ENCODE assay signal across 8 cellular contexts in genomic region chr3:66038726-66039589, GRCh38. TPM values are rescaled to one million over a fixed set of nuclear protein-coding genes. Genes with fewer than 3 reads are reported as not detected.
DNase-seq lines count a peak whose midpoint lies in the region; ATAC-seq, FAIRE-seq and TF ChIP-seq lines count a peak whose summit lies in the region.

Gene MAGI1 (minus strand): TSS chr3:66038918. CDS start chr3:66038308, 610 bp downstream.

- peaks cover 13% of the 10 kb centered on the region for H3K4me1 Mint-ChIP-seq in T-helper 2 cell treated with Interferon-gamma antibody and Interleukin-4, amounts not matched to agents 5 μg/mL and 100 μg/mL, for 36 hours (ENCODE audit: low read depth)

- H3K36me3 Mint-ChIP-seq in T-helper 2 cell treated with Interferon-gamma antibody and Interleukin-4, amounts not matched to agents 5 μg/mL and 100 μg/mL, for 36 hours (ENCODE audit: low read depth) = no peaks in the 10 kb centered on the region

- DNase-seq in A172 (ENCODE audit: low spot score) = peak; percentile 92
- peak; percentile 55 for DNase-seq in GM12892 (ENCODE audit: insufficient read length)
- DNase-seq in NCI-H1436 treated with DMSO at 0.1 percent for 48 hours (lab: John Stamatoyannopoulos, UW) = peak; percentile 35
- peak; percentile 63 for DNase-seq in T-helper 2 cell treated with Interferon-gamma antibody and Interleukin-4, amounts not matched to agents 5 μg/mL and 100 μg/mL, for 36 hours (ENCODE audit: low spot score)
- DNase-seq in ecto neural progenitor cell (ENCODE audit: low spot score) = peak; percentile 96
- peak; percentile 89 to 95 (median 94) for DNase-seq in right lobe of liver
- DNase-seq in stimulated activated CD4-positive, alpha-beta T cell treated with anti-CD3 and anti-CD28 coated beads, Interleukin-4, amount 100 ng/mL, for 48 hours (ENCODE audit: low read depth in 2 of 2) = peak; percentile 29 to 32

- H3K4me1 ChIP-seq in right lobe of liver = peaks cover 0 to 18% (median 0%) of the 10 kb centered on the region in 4 donors

- FAIRE-seq in GM12892 (lab: Jason Lieb, UNC) = no peak

- 2% methylated on average over 32 of the region's 73 CpGs for WGBS in right lobe of liver (ENCODE audit: insufficient coverage, low coverage, low lambda C conversion rate, missing lambda C conversion rate)

- H3K27ac Mint-ChIP-seq in T-helper 2 cell treated with Interferon-gamma antibody and Interleukin-4, amounts not matched to agents 5 μg/mL and 100 μg/mL, for 36 hours = peak within 1 kb of the TSS; percentile 84

- H3K27me3 Mint-ChIP-seq in T-helper 2 cell treated with Interferon-gamma antibody and Interleukin-4, amounts not matched to agents 5 μg/mL and 100 μg/mL, for 36 hours (ENCODE audit: low read depth) = peaks cover 69% of the 10 kb centered on the region

- TF ChIP-seq CTCF in right lobe of liver (IDR thresholded peaks at IDR 0.05) = no peak

- H3K9me3 Mint-ChIP-seq in T-helper 2 cell treated with Interferon-gamma antibody and Interleukin-4, amounts not matched to agents 5 μg/mL and 100 μg/mL, for 36 hours = no peaks in the 10 kb centered on the region

- H3K9me3 ChIP-seq in right lobe of liver = no peaks in the 10 kb centered on the region

- no peaks in the 10 kb centered on the region for H3K27me3 ChIP-seq in right lobe of liver

- peak within 1 kb of the TSS; percentile 85 to 89 (median 87) for H3K4me3 ChIP-seq in right lobe of liver

- peak within 1 kb of the TSS; percentile 95 to 97 (median 96) for H3K27ac ChIP-seq in right lobe of liver

- H3K4me3 Mint-ChIP-seq in T-helper 2 cell treated with Interferon-gamma antibody and Interleukin-4, amounts not matched to agents 5 μg/mL and 100 μg/mL, for 36 hours = peak within 1 kb of the TSS; percentile 98

- ATAC-seq in HG02884 (IDR thresholded peaks at IDR 0.05; ENCODE audit: unreplicated experiment) = peak; percentile 76
- peak; percentile 75 to 86 (median 84) for ATAC-seq in right lobe of liver

- intact Hi-C loops in right lobe of liver (cut with DNase I) = no loop called here

- no peaks in the 10 kb centered on the region for H3K36me3 ChIP-seq in right lobe of liver

- no peak for TF ChIP-seq POLR2A in GM12892 (IDR thresholded peaks at IDR 0.05; ENCODE audit: low read depth, low read length)
- peak; percentile 80 for TF ChIP-seq POLR2A in right lobe of liver (IDR thresholded peaks at IDR 0.05)

RNA-seq across cellular contexts. Expression of gene MAGI1, which starts in this region (rescaled TPM):
- total RNA-seq in A172 (2014; rRNA removed; shearing (Covaris generic)) = 3.5 and 4.7 TPM in 2 replicates
- polyA plus RNA-seq in GM12892 (2012; ENCODE audit: missing spikeins) = 0.36 TPM
- total RNA-seq in right lobe of liver = 10 to 100 TPM; 22.6 to 37.7 (median 26.9) TPM

Comparison
In these comparisons a context has a peak if more than half of its experiments do, and no peak if none do; other contexts are left out.
1. Peak in every context shown above with its lines: DNase-seq, ATAC-seq, H3K4me3 ChIP-seq and H3K27ac ChIP-seq.
2. DNase-seq: peak in every context shown above with its lines; median percentile 96 in ecto neural progenitor cell; 94 in right lobe of liver; 92 in A172; 63 in T-helper 2 cell treated with Interferon-gamma antibody and Interleukin-4, amounts not matched to agents 5 μg/mL and 100 μg/mL, for 36 hours; 55 in GM12892; 35 in NCI-H1436 treated with DMSO at 0.1 percent for 48 hours; 30 in stimulated activated CD4-positive, alpha-beta T cell treated with anti-CD3 and anti-CD28 coated beads, Interleukin-4, amount 100 ng/mL, for 48 hours.